Comparison of ENCODE assay signal across 8 cellular contexts in genomic region chr12:106301611-106302321, GRCh38. TPM values are rescaled to one million over a fixed set of nuclear protein-coding genes. Genes with fewer than 3 reads are reported as not detected.
A peak's percentile ranks its signal among the peaks of the same experiment; 100 is the strongest.
DNase-seq lines count a peak whose midpoint lies in the region; ATAC-seq and TF ChIP-seq lines count a peak whose summit lies in the region.

No MANE protein-coding gene starts in this region.

- H2AFZ ChIP-seq in Karpas-422 (ENCODE audit: low read length) (peak overlapping the region; percentile 91), SU-DHL-6 (ENCODE audit: low read depth, low read length, severe bottlenecking) (peak overlapping the region; percentile 98)

- DNase-seq in DMS79 treated with DMSO at 0.1 percent for 48 hours (lab: John Stamatoyannopoulos, UW): peak; percentile 59
- peak; percentile 93 for DNase-seq in Karpas-422
- peak; percentile 36 for DNase-seq in activated naive CD8-positive, alpha-beta T cell treated with anti-CD3 and anti-CD28 coated beads, Interleukin-2, amount 50 U/mL, for 16 hours (ENCODE audit: low read depth, low spot score)
- peak; percentile 69 for DNase-seq in right atrium auricular region (ENCODE audit: low spot score)
- peak; percentile 39 for DNase-seq in putamen (ENCODE audit: low spot score)
- DNase-seq in NCI-H128 (lab: John Stamatoyannopoulos, UW; ENCODE audit: unreplicated experiment): no peak

- H3K9me3 ChIP-seq in Karpas-422 (ENCODE audit: low read length): no peaks in the 10 kb centered on the region
- no peaks in the 10 kb centered on the region for H3K9me3 ChIP-seq in SU-DHL-6 (ENCODE audit: insufficient read depth, low read length)
- H3K9me3 ChIP-seq in right atrium auricular region: no peaks in the 10 kb centered on the region

- peaks cover 71% of the 10 kb centered on the region for H3K4me1 ChIP-seq in Karpas-422 (ENCODE audit: low read length)
- H3K4me1 ChIP-seq in right atrium auricular region: peaks cover 0 to 62% of the 10 kb centered on the region in 2 donors

- no peak for TF ChIP-seq CTCF in SU-DHL-6 (IDR thresholded peaks at IDR 0.05; ENCODE audit: insufficient read depth, low read length, poor library complexity, severe bottlenecking)
- TF ChIP-seq CTCF in right atrium auricular region (IDR thresholded peaks at IDR 0.05): no peak

- H3F3A ChIP-seq in SU-DHL-6 (ENCODE audit: insufficient read depth): no peaks in the 10 kb centered on the region

- no peaks in the 10 kb centered on the region for H3K36me3 ChIP-seq in Karpas-422 (ENCODE audit: insufficient read depth, low read length)
- no peaks in the 10 kb centered on the region for H3K36me3 ChIP-seq in SU-DHL-6 (ENCODE audit: low read length)
- no peaks in the 10 kb centered on the region for H3K36me3 ChIP-seq in right atrium auricular region

- peak overlapping the region; percentile 77 for H3K4me3 ChIP-seq in Karpas-422 (ENCODE audit: low read length)
- H3K4me3 ChIP-seq in SU-DHL-6 (ENCODE audit: insufficient read depth, low read length, poor library complexity, severe bottlenecking): peak overlapping the region; percentile 56
- peak overlapping the region; percentile 75 to 92 for H3K4me3 ChIP-seq in right atrium auricular region

- H3K4me2 ChIP-seq in Karpas-422 (ENCODE audit: low read depth, low read length, poor library complexity, severe bottlenecking) (peak overlapping the region; percentile 93), SU-DHL-6 (ENCODE audit: low read depth, low read length, poor library complexity, severe bottlenecking) (peak overlapping the region; percentile 81)

- peak overlapping the region; percentile 87 for H3K27ac ChIP-seq in Karpas-422 (ENCODE audit: low read length)
- H3K27ac ChIP-seq in SU-DHL-6 (ENCODE audit: low read depth, low read length): no peak overlapping the region
- peak overlapping the region; percentile 97 to 99 for H3K27ac ChIP-seq in right atrium auricular region

- H3K27me3 ChIP-seq in Karpas-422 (ENCODE audit: low read length): no peaks in the 10 kb centered on the region
- H3K27me3 ChIP-seq in SU-DHL-6 (ENCODE audit: low read length): no peaks in the 10 kb centered on the region
- H3K27me3 ChIP-seq in right atrium auricular region: no peaks in the 10 kb centered on the region

- peak; percentile 71 for ATAC-seq in GM21786 (IDR thresholded peaks at IDR 0.05; ENCODE audit: unreplicated experiment)

- H3K79me2 ChIP-seq in Karpas-422 (ENCODE audit: low read length) (no peaks in the 10 kb centered on the region; the same call in 1 of the 2 replicates), SU-DHL-6 (ENCODE audit: insufficient read depth, low read length) (no peaks in the 10 kb centered on the region)

- H3K9ac ChIP-seq in Karpas-422 (ENCODE audit: low read length) (peak overlapping the region; percentile 78), SU-DHL-6 (ENCODE audit: low read length) (peak overlapping the region; percentile 42; the same call in 1 of the 2 replicates)

- H4K20me1 ChIP-seq in Karpas-422 (ENCODE audit: insufficient read depth, low read depth, low read length) (no peaks in the 10 kb centered on the region), SU-DHL-6 (ENCODE audit: low read depth, low read length) (no peaks in the 10 kb centered on the region)

- H3K9me2 ChIP-seq in Karpas-422 (replicated peaks; ENCODE audit: insufficient read depth, low read length) (no peaks in the 10 kb centered on the region), SU-DHL-6 (replicated peaks; ENCODE audit: insufficient read depth, low read length) (no peaks in the 10 kb centered on the region)

RNA-seq across cellular contexts. Expression of gene TCP11L2, which starts 0.8 kb away (rescaled TPM):
- 40.1 and 55.9 TPM in 2 replicates for total RNA-seq in Karpas-422 (2014; rRNA removed; shearing (Covaris generic); ENCODE audit: low replicate concordance)
- total RNA-seq in right atrium auricular region: 10 to 100 TPM; 34.0 to 59.1 TPM

RNA-seq across cellular contexts. Expression of gene CKAP4, which starts 53.9 kb away (rescaled TPM):
- not detected in 2 replicates for total RNA-seq in Karpas-422 (2014; rRNA removed; shearing (Covaris generic); ENCODE audit: low replicate concordance)
- 10 to 100 TPM; 50.1 to 56.8 TPM for total RNA-seq in right atrium auricular region

RNA-seq across cellular contexts. Expression of gene POLR3B, which starts 55.8 kb away (rescaled TPM):
- total RNA-seq in Karpas-422 (2014; rRNA removed; shearing (Covaris generic); ENCODE audit: low replicate concordance): 10.0 and 13.6 TPM in 2 replicates
- 10 to 100 TPM in 1 of 2 donors, 1 to 10 TPM in 1; 6.0 to 10.7 TPM for total RNA-seq in right atrium auricular region

Comparison
In these comparisons a context has a peak if more than half of its experiments do, and no peak if none do; other contexts are left out.
1. RNA of gene CKAP4, which starts 53.9 kb away (total RNA-seq): 50.1 to 56.8 TPM in right atrium auricular region; not detected in Karpas-422; every median in the first group is over 10 times any median in the second.
2. Peak in every context shown above with its lines, with median percentiles within 50 percentile points of each other: H3K4me3 ChIP-seq.